ENCODE assay signal across 18 cellular contexts in the genomic region with DNA sequence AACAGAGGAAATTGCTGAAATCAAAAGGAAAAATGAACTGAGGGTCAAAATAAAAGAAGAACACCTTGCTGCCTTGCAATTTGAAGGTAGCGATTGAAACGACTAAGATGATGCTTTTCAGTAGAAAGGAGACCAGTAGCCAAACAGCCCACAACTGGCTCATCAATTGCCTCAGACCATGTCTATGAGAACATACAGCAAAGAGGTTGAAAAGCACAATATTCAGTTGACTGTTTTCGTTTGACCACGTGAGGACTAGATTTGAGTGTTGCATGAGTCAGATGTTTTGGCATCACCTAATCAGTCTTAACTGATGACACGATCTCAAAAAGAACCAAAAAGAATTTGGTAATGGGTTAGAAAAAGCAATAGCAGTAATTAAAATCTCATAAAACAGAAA.
DNase-seq lines count a peak whose midpoint lies in the region; TF ChIP-seq lines count a peak whose summit lies in the region.
"Had no signal": no experiment of that assay in that cellular context is flagged by ENCODE, and none has a peak within 500 bp of the region (broad histone marks: within the 10 kb centered on the region; RNA-seq: fewer than 3 reads in every experiment).

No MANE protein-coding gene starts in this region.

- no peak for TF ChIP-seq EP300 in esophagus muscularis mucosa (IDR thresholded peaks at IDR 0.05)

- BruUV-seq in MCF 10A (replicated peaks; lab: Mats Ljungman, UMichigan) (no TSS peak), mammary epithelial cell (replicated peaks; lab: Mats Ljungman, UMichigan) (no TSS peak)

- H3K27me3 ChIP-seq in breast epithelium = no peaks in the 10 kb centered on the region
- no peaks in the 10 kb centered on the region for H3K27me3 ChIP-seq in mammary epithelial cell (ENCODE audit: insufficient read depth, low read length)
- no peaks in the 10 kb centered on the region for H3K27me3 ChIP-seq in esophagus muscularis mucosa
- H3K27me3 ChIP-seq: hepatocyte, sigmoid colon had no signal

- TF ChIP-seq CTCF in MCF 10A (IDR thresholded peaks at IDR 0.05; ENCODE audit: unreplicated experiment) (no peak), breast epithelium (IDR thresholded peaks at IDR 0.05) (no peak), mammary epithelial cell (conservative IDR thresholded peaks at IDR 0.05 in 1 of 2, IDR thresholded peaks at IDR 0.05 in 1 of 2; ENCODE audit: extremely low read depth in 1 of 2, insufficient read depth in 1 of 2, low read depth in 1 of 2, low read length in 2 of 2) (no peak), esophagus muscularis mucosa (IDR thresholded peaks at IDR 0.05) (no peak), endothelial cell (IDR thresholded peaks at IDR 0.05; ENCODE audit: unreplicated experiment) (no peak)

- no peak overlapping the region for H2AFZ ChIP-seq in mammary epithelial cell (ENCODE audit: low read depth, low read length)
- H2AFZ ChIP-seq: hepatocyte had no signal

- POLR2A ChIA-PET in MCF 10A (lab: Yijun Ruan, JAX) = interaction anchor here (0.7 kb wide), 1 partner anchor 82 kb away, joined by 3 read pairs; no protein-coding TSS in a partner anchor

- H3K4me1 Mint-ChIP-seq in MCF 10A (ENCODE audit: insufficient read depth, unreplicated experiment) (peaks cover 43% of the 10 kb centered on the region), endothelial cell (ENCODE audit: unreplicated experiment) (peaks cover 2% of the 10 kb centered on the region)
- H3K4me1 Mint-ChIP-seq in stimulated activated naive CD8-positive, alpha-beta T cell treated with anti-CD3 and anti-CD28 coated beads, Interleukin-15, Interleukin-2, amounts not matched to agents 100 ng/mL and 50 ng/mL, for 24 hours (ENCODE audit: low read depth) = peaks cover 58% of the 10 kb centered on the region
- H3K4me1 Mint-ChIP-seq: stimulated activated memory B cell treated with anti-CD40 and anti-IgM and Interleukin-4, amounts not matched to agents 10 μg/mL and 1 μg/mL and 100 μg/mL, for 72 hours had no signal

- 47% methylated on average over 5 of the region's 5 CpGs for WGBS in mammary epithelial cell (ENCODE audit: low coverage, missing lambda C conversion rate)
- 79% methylated on average over 5 of the region's 5 CpGs for WGBS in esophagus muscularis mucosa

- H3K9ac ChIP-seq in mammary epithelial cell (ENCODE audit: insufficient read depth, low read length) = no peak overlapping the region

- intact Hi-C loops in MCF 10A (cut with micrococcal nuclease) = loop anchor here (5.0 to 10.0 kb wide), 2 partner anchors 83 to 159 kb away; a partner anchor contains a TSS
- intact Hi-C loops in breast epithelium (cut with DNase I; ENCODE audit: low total_unique reads) = loop anchor here (10.0 kb wide), 1 partner anchor 151 kb away; no protein-coding TSS in a partner anchor
- intact Hi-C loops in mammary epithelial cell (cut with micrococcal nuclease) = no loop called here
- intact Hi-C loops in esophagus muscularis mucosa (cut with DNase I) = no loop called here

- dilution Hi-C loops in mammary epithelial cell (cut with HindIII; ENCODE audit: low sequenced_read_pairs) = no loop called here

- H3K27me3 Mint-ChIP-seq in MCF 10A (ENCODE audit: insufficient read depth, unreplicated experiment) (no peaks in the 10 kb centered on the region), endothelial cell (ENCODE audit: unreplicated experiment) (no peaks in the 10 kb centered on the region)
- no peaks in the 10 kb centered on the region for H3K27me3 Mint-ChIP-seq in stimulated activated naive CD8-positive, alpha-beta T cell treated with anti-CD3 and anti-CD28 coated beads, Interleukin-15, Interleukin-2, amounts not matched to agents 100 ng/mL and 50 ng/mL, for 24 hours
- H3K27me3 Mint-ChIP-seq: activated naive CD8-positive, alpha-beta T cell treated with anti-CD3 and anti-CD28 coated beads, Interleukin-2, amount 10 ng/mL, durations not matched to agents 7 days and 5 days had no signal

- H3K9me3 ChIP-seq in breast epithelium (no peaks in the 10 kb centered on the region), mammary epithelial cell (replicated peaks; ENCODE audit: insufficient read depth, low read length) (no peaks in the 10 kb centered on the region), esophagus muscularis mucosa (no peaks in the 10 kb centered on the region)
- H3K9me3 ChIP-seq: sigmoid colon had no signal

- peak; percentile 81 for DNase-seq in MCF 10A (ENCODE audit: unreplicated experiment)
- no peak for DNase-seq in breast epithelium (ENCODE audit: low spot score in 2 of 2)
- peak; percentile 6 for DNase-seq in NCI-H226
- peak; percentile 19 for DNase-seq in mammary epithelial cell
- no peak for DNase-seq in effector CD4-positive, alpha-beta T cell
- DNase-seq in esophagus muscularis mucosa (ENCODE audit: extremely low spot score) = no peak
- no peak for DNase-seq in endothelial cell (ENCODE audit: low spot score)
- DNase-seq: activated CD4-positive, alpha-beta T cell treated with anti-CD3 and anti-CD28 coated beads, Interleukin-2, amount 50 U/mL, for 4 hours; activated naive CD8-positive, alpha-beta T cell treated with anti-CD3 and anti-CD28 coated beads, Interleukin-2, amount 10 ng/mL, durations not matched to agents 7 days and 5 days; DMS79 treated with DMSO at 0.1 percent for 48 hours; NCI-H1092; NCI-H2107; nucleus accumbens; sigmoid colon had no signal

- H3K36me3 ChIP-seq in breast epithelium (no peaks in the 10 kb centered on the region), mammary epithelial cell (ENCODE audit: insufficient read depth, low read length) (no peaks in the 10 kb centered on the region), esophagus muscularis mucosa (no peaks in the 10 kb centered on the region)
- H3K36me3 ChIP-seq: sigmoid colon had no signal

- in situ Hi-C loops in mammary epithelial cell (cut with MboI; ENCODE audit: low sequenced_read_pairs in 2 of 2) = no loop called here

- H3K27ac Mint-ChIP-seq in MCF 10A (ENCODE audit: low read depth, unreplicated experiment) (peak overlapping the region; percentile 47), endothelial cell (ENCODE audit: unreplicated experiment) (no peak overlapping the region)
- H3K27ac Mint-ChIP-seq in stimulated activated naive CD8-positive, alpha-beta T cell treated with anti-CD3 and anti-CD28 coated beads, Interleukin-15, Interleukin-2, amounts not matched to agents 100 ng/mL and 50 ng/mL, for 24 hours = peak overlapping the region; percentile 64
- H3K27ac Mint-ChIP-seq: activated naive CD8-positive, alpha-beta T cell treated with anti-CD3 and anti-CD28 coated beads, Interleukin-2, amount 10 ng/mL, durations not matched to agents 7 days and 5 days; stimulated activated memory B cell treated with anti-CD40 and anti-IgM and Interleukin-4, amounts not matched to agents 10 μg/mL and 1 μg/mL and 100 μg/mL, for 72 hours; T-helper 1 cell treated with Interleukin-12 subunit alpha and Interleukin-12 subunit beta and Interleukin-4 antibody, amounts not matched to agents 30 μg/mL and 1 μg/mL, for 36 hours had no signal

- H4K20me1 ChIP-seq in mammary epithelial cell (ENCODE audit: insufficient read depth, low read length) = no peaks in the 10 kb centered on the region

- H3K27ac ChIP-seq in breast epithelium (no peak overlapping the region), mammary epithelial cell (ENCODE audit: insufficient read depth, low read depth, low read length) (no peak overlapping the region), esophagus muscularis mucosa (replicated peaks in 1 of 4) (no peak overlapping the region)
- H3K27ac ChIP-seq: hepatocyte, sigmoid colon had no signal

- TF ChIP-seq POLR2A in breast epithelium (IDR thresholded peaks at IDR 0.05) (no peak), esophagus muscularis mucosa (IDR thresholded peaks at IDR 0.05; ENCODE audit: low read depth) (no peak)

- H3K9me3 Mint-ChIP-seq in MCF 10A (ENCODE audit: unreplicated experiment) (no peaks in the 10 kb centered on the region), endothelial cell (ENCODE audit: unreplicated experiment) (no peaks in the 10 kb centered on the region)
- no peaks in the 10 kb centered on the region for H3K9me3 Mint-ChIP-seq in stimulated activated naive CD8-positive, alpha-beta T cell treated with anti-CD3 and anti-CD28 coated beads, Interleukin-15, Interleukin-2, amounts not matched to agents 100 ng/mL and 50 ng/mL, for 24 hours
- H3K9me3 Mint-ChIP-seq: activated naive CD8-positive, alpha-beta T cell treated with anti-CD3 and anti-CD28 coated beads, Interleukin-2, amount 10 ng/mL, durations not matched to agents 7 days and 5 days; stimulated activated memory B cell treated with anti-CD40 and anti-IgM and Interleukin-4, amounts not matched to agents 10 μg/mL and 1 μg/mL and 100 μg/mL, for 72 hours; T-helper 1 cell treated with Interleukin-12 subunit alpha and Interleukin-12 subunit beta and Interleukin-4 antibody, amounts not matched to agents 30 μg/mL and 1 μg/mL, for 36 hours had no signal

- no peak overlapping the region for H3K4me2 ChIP-seq in mammary epithelial cell (ENCODE audit: insufficient read depth, low read depth, low read length)
- H3K4me2 ChIP-seq: hepatocyte had no signal

- H3K79me2 ChIP-seq in mammary epithelial cell (ENCODE audit: insufficient read depth, low read length) = no peaks in the 10 kb centered on the region
- H3K79me2 ChIP-seq: hepatocyte had no signal

- CTCF ChIA-PET in MCF 10A (lab: Yijun Ruan, JAX) = interaction anchor here (0.7 to 2.7 kb wide), 2 partner anchors 151 to 428 kb away, joined by 4 to 14 read pairs; no protein-coding TSS in a partner anchor
- CTCF ChIA-PET in mammary epithelial cell (lab: Charles Lee; ENCODE audit: low non-redundant PET) = no interaction called here

- H3K4me3 Mint-ChIP-seq in MCF 10A (ENCODE audit: unreplicated experiment) (no peak overlapping the region), endothelial cell (ENCODE audit: unreplicated experiment) (no peak overlapping the region)
- H3K4me3 Mint-ChIP-seq in stimulated activated naive CD8-positive, alpha-beta T cell treated with anti-CD3 and anti-CD28 coated beads, Interleukin-15, Interleukin-2, amounts not matched to agents 100 ng/mL and 50 ng/mL, for 24 hours = no peak overlapping the region
- H3K4me3 Mint-ChIP-seq: activated naive CD8-positive, alpha-beta T cell treated with anti-CD3 and anti-CD28 coated beads, Interleukin-2, amount 10 ng/mL, durations not matched to agents 7 days and 5 days; stimulated activated memory B cell treated with anti-CD40 and anti-IgM and Interleukin-4, amounts not matched to agents 10 μg/mL and 1 μg/mL and 100 μg/mL, for 72 hours; T-helper 1 cell treated with Interleukin-12 subunit alpha and Interleukin-12 subunit beta and Interleukin-4 antibody, amounts not matched to agents 30 μg/mL and 1 μg/mL, for 36 hours had no signal

- H3K4me1 ChIP-seq in breast epithelium (no peaks in the 10 kb centered on the region), mammary epithelial cell (ENCODE audit: insufficient read depth, low read length) (no peaks in the 10 kb centered on the region), esophagus muscularis mucosa (no peaks in the 10 kb centered on the region)
- H3K4me1 ChIP-seq: sigmoid colon had no signal

- H3K4me3 ChIP-seq in breast epithelium (no peak overlapping the region), mammary epithelial cell (replicated peaks in 1 of 3; ENCODE audit: insufficient read depth in 1 of 3, low read depth in 2 of 3, low read length in 3 of 3) (no peak overlapping the region), esophagus muscularis mucosa (no peak overlapping the region)
- H3K4me3 ChIP-seq: hepatocyte, sigmoid colon had no signal

- H3K36me3 Mint-ChIP-seq in MCF 10A (ENCODE audit: insufficient read depth, unreplicated experiment) (no peaks in the 10 kb centered on the region), endothelial cell (ENCODE audit: low read depth, unreplicated experiment) (no peaks in the 10 kb centered on the region)
- no peaks in the 10 kb centered on the region for H3K36me3 Mint-ChIP-seq in stimulated activated naive CD8-positive, alpha-beta T cell treated with anti-CD3 and anti-CD28 coated beads, Interleukin-15, Interleukin-2, amounts not matched to agents 100 ng/mL and 50 ng/mL, for 24 hours (ENCODE audit: low read depth)
- H3K36me3 Mint-ChIP-seq: stimulated activated memory B cell treated with anti-CD40 and anti-IgM and Interleukin-4, amounts not matched to agents 10 μg/mL and 1 μg/mL and 100 μg/mL, for 72 hours had no signal

Comparison
In these comparisons a context has a peak if more than half of its experiments do, and no peak if none do; other contexts are left out.
1. DNase-seq: peak in MCF 10A (single experiment), NCI-H226 (single experiment) and mammary epithelial cell (single experiment); none in breast epithelium (0 of 2), effector CD4-positive, alpha-beta T cell (single experiment), esophagus muscularis mucosa (single experiment) and endothelial cell (single experiment).
2. intact Hi-C loops: an anchor here in MCF 10A (5.0 to 10.0 kb wide) and breast epithelium (10.0 kb wide); none called in mammary epithelial cell and esophagus muscularis mucosa.